8 cellular contexts compared by ENCODE assay signal in genomic region chr14:77026930-77027537, GRCh38. TPM values are rescaled to one million over a fixed set of nuclear protein-coding genes. Genes with fewer than 3 reads are reported as not detected.
A peak's percentile ranks its signal among the peaks of the same experiment; 100 is the strongest.
DNase-seq lines count a peak whose midpoint lies in the region; ATAC-seq and TF ChIP-seq lines count a peak whose summit lies in the region.

No MANE protein-coding gene starts in this region.

- no peak for TF ChIP-seq CTCF in nephron progenitor cell (IDR thresholded peaks at IDR 0.05)

- peaks cover 74% of the 10 kb centered on the region for H3K4me1 ChIP-seq in CD8-positive, alpha-beta memory T cell (ENCODE audit: insufficient read depth, low read length)

- H3K9me3 ChIP-seq in CD8-positive, alpha-beta memory T cell (ENCODE audit: low read length): no peaks in the 10 kb centered on the region

- H3K27ac ChIP-seq in CD8-positive, alpha-beta memory T cell (ENCODE audit: low read depth, low read length): peak overlapping the region; percentile 87

- POLR2A ChIA-PET in CD8-positive, alpha-beta memory T cell (lab: Charles Lee): interaction anchor here (0.5 to 2.7 kb wide), 9 partner anchors 9 to 294 kb away, joined by 3 to 62 read pairs (median 7); partner anchors contain the start of genes GSTZ1 and POMT2

- peak; percentile 44 to 75 (median 68) for DNase-seq in CD8-positive, alpha-beta memory T cell
- DNase-seq in NCI-H1694 (lab: John Stamatoyannopoulos, UW): peak; percentile 61
- DNase-seq in activated T-cell treated with anti-CD3 and anti-CD28 coated beads, Interleukin-2, amount 50 U/mL, for 24 hours: peak; percentile 70
- DNase-seq in fibroblast of gingiva (ENCODE audit: low read depth): peak; percentile 56
- DNase-seq in nephron progenitor cell: peak; percentile 62
- no peak for DNase-seq in dedifferentiated amniotic fluid mesenchymal stem cell (ENCODE audit: extremely low spot score)

- peak overlapping the region; percentile 72 for H3K4me3 ChIP-seq in CD8-positive, alpha-beta memory T cell (ENCODE audit: low read length)

- no peaks in the 10 kb centered on the region for H3K27me3 ChIP-seq in CD8-positive, alpha-beta memory T cell (ENCODE audit: insufficient read depth, low read length, poor library complexity, severe bottlenecking)

- H3K27ac Mint-ChIP-seq in CD8-positive, alpha-beta memory T cell: peak overlapping the region in 6 of 8 donors; percentile 68 to 100 (median 94)
- H3K27ac Mint-ChIP-seq in activated T-cell treated with anti-CD3 and anti-CD28 coated beads, Interleukin-2, amount 50 U/mL, for 24 hours: peak overlapping the region; percentile 76
- no peak overlapping the region for H3K27ac Mint-ChIP-seq in nephron progenitor cell

- CTCF ChIA-PET in CD8-positive, alpha-beta memory T cell (lab: Charles Lee): interaction anchor here (0.8 to 5.2 kb wide), 17 partner anchors 10 to 151 kb away, joined by 3 to 36 read pairs (median 8); no protein-coding TSS in a partner anchor

- H3K9me3 Mint-ChIP-seq in CD8-positive, alpha-beta memory T cell: no peaks in the 10 kb centered on the region
- no peaks in the 10 kb centered on the region for H3K9me3 Mint-ChIP-seq in activated T-cell treated with anti-CD3 and anti-CD28 coated beads, Interleukin-2, amount 50 U/mL, for 24 hours
- no peaks in the 10 kb centered on the region for H3K9me3 Mint-ChIP-seq in nephron progenitor cell

- ATAC-seq in GM21360 (IDR thresholded peaks at IDR 0.05; ENCODE audit: unreplicated experiment) (peak; percentile 10), HG03196 (IDR thresholded peaks at IDR 0.05; ENCODE audit: unreplicated experiment) (no peak)

- peaks cover 50 to 68% (median 57%) of the 10 kb centered on the region in 3 donors for H3K4me1 Mint-ChIP-seq in CD8-positive, alpha-beta memory T cell
- H3K4me1 Mint-ChIP-seq in activated T-cell treated with anti-CD3 and anti-CD28 coated beads, Interleukin-2, amount 50 U/mL, for 24 hours (ENCODE audit: low read depth): peaks cover 68% of the 10 kb centered on the region
- peaks cover 70% of the 10 kb centered on the region for H3K4me1 Mint-ChIP-seq in nephron progenitor cell

- peaks cover 0 to 27% (median 8%) of the 10 kb centered on the region in 3 donors for H3K36me3 Mint-ChIP-seq in CD8-positive, alpha-beta memory T cell
- H3K36me3 Mint-ChIP-seq in activated T-cell treated with anti-CD3 and anti-CD28 coated beads, Interleukin-2, amount 50 U/mL, for 24 hours (ENCODE audit: low read depth): peaks cover 46% of the 10 kb centered on the region
- H3K36me3 Mint-ChIP-seq in nephron progenitor cell (ENCODE audit: low read depth): no peaks in the 10 kb centered on the region

- peak overlapping the region; percentile 69 to 96 (median 93) for H3K4me3 Mint-ChIP-seq in CD8-positive, alpha-beta memory T cell
- H3K4me3 Mint-ChIP-seq in activated T-cell treated with anti-CD3 and anti-CD28 coated beads, Interleukin-2, amount 50 U/mL, for 24 hours: peak overlapping the region; percentile 88
- H3K4me3 Mint-ChIP-seq in nephron progenitor cell: peak overlapping the region; percentile 87

- peaks cover 9% of the 10 kb centered on the region for H3K36me3 ChIP-seq in CD8-positive, alpha-beta memory T cell (ENCODE audit: insufficient read depth, low read length)

- peaks cover 0 to 3% of the 10 kb centered on the region in 2 donors for H3K27me3 Mint-ChIP-seq in CD8-positive, alpha-beta memory T cell
- H3K27me3 Mint-ChIP-seq in activated T-cell treated with anti-CD3 and anti-CD28 coated beads, Interleukin-2, amount 50 U/mL, for 24 hours: no peaks in the 10 kb centered on the region
- peaks cover 12% of the 10 kb centered on the region for H3K27me3 Mint-ChIP-seq in nephron progenitor cell (ENCODE audit: low read depth, poor library complexity)

RNA-seq across cellular contexts. Expression of gene IRF2BPL, which starts 1.5 kb away (rescaled TPM):
- 10 to 100 TPM; 25.6 to 27.2 TPM for total RNA-seq in CD8-positive, alpha-beta memory T cell
- polyA plus RNA-seq in CD8-positive, alpha-beta memory T cell: 3.7 TPM
